Comparison of ENCODE assay signal across 8 cellular contexts in the genomic region with DNA sequence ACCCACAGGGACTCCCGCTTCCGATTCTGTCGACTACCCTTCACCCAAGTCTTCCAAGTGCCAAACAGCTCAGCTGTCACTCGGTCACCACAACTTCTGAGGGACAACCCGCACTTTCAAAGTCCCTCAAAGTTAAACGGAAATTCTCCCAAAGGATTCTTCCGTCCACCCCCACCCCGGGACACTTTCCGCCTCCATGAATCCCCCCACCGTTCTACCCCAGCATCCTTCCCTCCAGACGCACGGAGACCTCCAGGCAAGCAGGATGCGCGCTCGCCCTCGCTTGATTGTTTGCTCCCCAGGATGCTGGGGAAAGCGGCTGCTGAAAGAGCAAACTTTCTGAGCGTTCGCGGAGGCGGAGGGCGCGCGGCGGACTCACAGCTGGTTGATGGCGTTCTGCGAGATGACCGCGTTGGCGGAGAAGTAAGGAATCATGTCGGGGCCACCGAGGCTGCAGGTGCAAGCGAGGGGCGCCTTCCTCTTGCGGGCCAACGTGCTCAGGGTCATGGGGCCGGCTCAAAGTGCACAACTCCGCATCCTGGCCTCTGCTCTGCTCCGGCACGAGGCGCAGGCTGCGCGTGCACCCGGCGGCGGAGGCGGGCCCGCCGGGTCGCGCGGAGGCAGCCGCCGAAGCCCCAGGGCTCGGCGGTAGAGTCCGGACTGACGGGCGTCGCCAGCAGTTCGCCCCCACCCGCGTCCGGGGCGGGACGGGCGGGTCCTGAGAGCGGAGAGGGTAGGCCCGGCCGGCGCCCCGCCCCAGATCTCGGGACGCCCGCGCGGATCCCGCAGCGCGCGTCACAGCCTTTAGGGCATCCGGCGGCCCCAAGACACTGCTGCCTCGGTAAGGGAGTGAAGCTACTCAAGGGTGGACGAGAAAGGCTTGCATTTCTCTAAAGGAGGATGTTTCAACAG.
DNase-seq lines count a peak whose midpoint lies in the region; ATAC-seq and TF ChIP-seq lines count a peak whose summit lies in the region.

No MANE protein-coding gene starts in this region.

- peaks cover 16% of the 10 kb centered on the region for H3K36me3 Mint-ChIP-seq in activated CD4-positive, alpha-beta T cell treated with anti-CD3 and anti-CD28 coated beads, Interleukin-2, amount 10 ng/mL, durations not matched to agents 24 days and 14 days (ENCODE audit: low read depth)

- peak overlapping the region; percentile 98 for H3K4me3 Mint-ChIP-seq in activated CD4-positive, alpha-beta T cell treated with anti-CD3 and anti-CD28 coated beads, Interleukin-2, amount 10 ng/mL, durations not matched to agents 24 days and 14 days

- intact Hi-C loops in activated CD4-positive, alpha-beta T cell treated with anti-CD3 and anti-CD28 coated beads, Interleukin-2, amount 10 ng/mL, durations not matched to agents 24 days and 14 days (cut with micrococcal nuclease) = loop anchor here (1.0 to 2.0 kb wide), 3 partner anchors 55 to 144 kb away; no protein-coding TSS in a partner anchor

- H3K27ac ChIP-seq in coronary artery = peak overlapping the region; percentile 57 to 93

- H3K4me3 ChIP-seq in coronary artery = peak overlapping the region; percentile 98

- DNase-seq in NCI-H510A (lab: John Stamatoyannopoulos, UW) (peak; percentile 31), coronary artery (ENCODE audit: low spot score) (peak; percentile 90), left lobe of liver (ENCODE audit: low spot score) (peak; percentile 78), NCI-H2196 (lab: John Stamatoyannopoulos, UW; ENCODE audit: unreplicated experiment) (no peak)
- peak; percentile 98 for DNase-seq in activated CD4-positive, alpha-beta T cell treated with anti-CD3 and anti-CD28 coated beads, Interleukin-2, amount 10 ng/mL, durations not matched to agents 24 days and 14 days
- peak; percentile 92 for DNase-seq in stimulated activated CD4-positive, alpha-beta T cell treated with anti-CD3 and anti-CD28 coated beads, Interleukin-1b, Interleukin-23, amount 100 ng/mL, for 48 hours

- H3K4me1 Mint-ChIP-seq in activated CD4-positive, alpha-beta T cell treated with anti-CD3 and anti-CD28 coated beads, Interleukin-2, amount 10 ng/mL, durations not matched to agents 24 days and 14 days = peaks cover 35% of the 10 kb centered on the region

- TF ChIP-seq CTCF in coronary artery (IDR thresholded peaks at IDR 0.05) = no peak

- H3K27ac Mint-ChIP-seq in activated CD4-positive, alpha-beta T cell treated with anti-CD3 and anti-CD28 coated beads, Interleukin-2, amount 10 ng/mL, durations not matched to agents 24 days and 14 days = peak overlapping the region; percentile 97

- H3K9me3 Mint-ChIP-seq in activated CD4-positive, alpha-beta T cell treated with anti-CD3 and anti-CD28 coated beads, Interleukin-2, amount 10 ng/mL, durations not matched to agents 24 days and 14 days = no peaks in the 10 kb centered on the region

- ATAC-seq in GM18502 (IDR thresholded peaks at IDR 0.05; ENCODE audit: poor library complexity, unreplicated experiment) (peak; percentile 83), HG02884 (IDR thresholded peaks at IDR 0.05; ENCODE audit: unreplicated experiment) (peak; percentile 69), left lobe of liver (peak; percentile 93)

- no peaks in the 10 kb centered on the region for H3K27me3 Mint-ChIP-seq in activated CD4-positive, alpha-beta T cell treated with anti-CD3 and anti-CD28 coated beads, Interleukin-2, amount 10 ng/mL, durations not matched to agents 24 days and 14 days
